Comparison of ENCODE assay signal across 9 cellular contexts in genomic region chr10:132306951-132307751, GRCh38. TPM values are rescaled to one million over a fixed set of nuclear protein-coding genes. Genes with fewer than 3 reads are reported as not detected.
DNase-seq lines count a peak whose midpoint lies in the region; ATAC-seq, FAIRE-seq and TF ChIP-seq lines count a peak whose summit lies in the region.
"Had no signal": no experiment of that assay in that cellular context is flagged by ENCODE, and none has a peak within 500 bp of the region (broad histone marks: within the 10 kb centered on the region; RNA-seq: fewer than 3 reads in every experiment).

No MANE protein-coding gene starts in this region.

- H4K20me1 ChIP-seq in smooth muscle cell (ENCODE audit: low read depth), result peaks cover 4% of the 10 kb centered on the region

- intact Hi-C loops in ascending aorta (cut with DNase I), result loop anchor here (2.0 to 10.0 kb wide), 7 partner anchors 45 to 1068 kb away; partner anchors contain the start of genes BNIP3, ECHS1, PAOX and TUBGCP2

- no peak for FAIRE-seq in D721Med (lab: Jason Lieb, UNC)

- H3K36me3 ChIP-seq in ascending aorta (no peaks in the 10 kb centered on the region), smooth muscle cell (ENCODE audit: low read depth) (no peaks in the 10 kb centered on the region)

- H3K79me2 ChIP-seq in smooth muscle cell (ENCODE audit: low read depth), result no peaks in the 10 kb centered on the region

- H3K4me3 ChIP-seq in ascending aorta (peak overlapping the region; percentile 70 to 97), iPS-18c (ENCODE audit: insufficient read depth, low read depth, low read length) (peak overlapping the region; percentile 52), smooth muscle cell (peak overlapping the region; percentile 87)

- H3K27me3 ChIP-seq in ascending aorta, result no peaks in the 10 kb centered on the region
- H3K27me3 ChIP-seq in smooth muscle cell (ENCODE audit: low read depth), result peaks cover 25% of the 10 kb centered on the region

- H3F3A ChIP-seq in smooth muscle cell (ENCODE audit: low read depth), result no peaks in the 10 kb centered on the region

- TF ChIP-seq CTCF in RWPE1 (conservative IDR thresholded peaks at IDR 0.05; ENCODE audit: low read depth) (no peak), ascending aorta (IDR thresholded peaks at IDR 0.05) (no peak), smooth muscle cell (IDR thresholded peaks at IDR 0.05; ENCODE audit: borderline replicate concordance, insufficient read depth, poor library complexity, severe bottlenecking) (no peak), D721Med (IDR thresholded peaks at IDR 0.05; ENCODE audit: insufficient read depth, missing control alignments) (no peak)

- H3K4me1 ChIP-seq in ascending aorta (peaks cover 6 to 8% of the 10 kb centered on the region in 2 donors), smooth muscle cell (ENCODE audit: low read depth) (peaks cover 7% of the 10 kb centered on the region)

- peak; percentile 21 for ATAC-seq in HG02973 (IDR thresholded peaks at IDR 0.05; ENCODE audit: unreplicated experiment)

- peak overlapping the region; percentile 91 for H3K4me2 ChIP-seq in smooth muscle cell

- 8% methylated on average over 91 of the region's 94 CpGs for WGBS in smooth muscle cell (ENCODE audit: low lambda C conversion rate)

- no peak overlapping the region for H3K9ac ChIP-seq in smooth muscle cell (ENCODE audit: low read depth)

- H3K27ac ChIP-seq in RWPE1 (peak overlapping the region; percentile 78; the same call in 1 of the 2 replicates), ascending aorta (no peak overlapping the region), smooth muscle cell (ENCODE audit: low read depth) (no peak overlapping the region)
- H3K27ac ChIP-seq: 22Rv1 had no signal

- peak overlapping the region; percentile 37 for H2AFZ ChIP-seq in smooth muscle cell (ENCODE audit: low read depth)

- no peaks in the 10 kb centered on the region for H3K9me3 ChIP-seq in ascending aorta
- H3K9me3 ChIP-seq in iPS-18c (ENCODE audit: control insufficient read depth, insufficient read depth, low read length), result peaks cover 5% of the 10 kb centered on the region
- no peaks in the 10 kb centered on the region for H3K9me3 ChIP-seq in smooth muscle cell (replicated peaks; ENCODE audit: low read depth)

- CTCF ChIA-PET in RWPE1 (lab: Yijun Ruan, JAX), result interaction anchor here (0.9 kb wide), 1 partner anchor 9 kb away, joined by 3 read pairs; no protein-coding TSS in a partner anchor

- POLR2A ChIA-PET in RWPE1 (lab: Yijun Ruan, JAX; ENCODE audit: low non-redundant PET), result no interaction called here

- peak; percentile 58 for DNase-seq in DMS 273 (lab: John Stamatoyannopoulos, UW; ENCODE audit: unreplicated experiment)
- DNase-seq in DMS 273 treated with DMSO at 0.1 percent for 48 hours (lab: John Stamatoyannopoulos, UW), result no peak
- DNase-seq in RWPE1 (ENCODE audit: low spot score), result peak; percentile 29
- DNase-seq in ascending aorta (ENCODE audit: low spot score in 2 of 2), result peak in 1 of 2 donors; percentile 70
- DNase-seq in smooth muscle cell (lab: John Stamatoyannopoulos, UW; ENCODE audit: unreplicated experiment), result no peak
- DNase-seq in D721Med (ENCODE audit: insufficient read length, low spot score), result no peak

RNA-seq across cellular contexts. Expression of gene STK32C, which starts 0.6 kb away (rescaled TPM):
- total RNA-seq in ascending aorta (16.2 TPM), smooth muscle cell (1.4 and 2.3 TPM in 2 replicates)
- polyA plus RNA-seq in smooth muscle cell, result 9.2 and 13.2 TPM in 2 replicates

RNA-seq across cellular contexts. Expression of gene LRRC27, which starts 24.8 kb away (rescaled TPM):
- 2.0 TPM for total RNA-seq in ascending aorta
- 6.3 and 7.6 TPM in 2 replicates for total RNA-seq in smooth muscle cell
- 11.5 and 12.8 TPM in 2 replicates for polyA plus RNA-seq in smooth muscle cell

Comparison
In these comparisons a context has a peak if more than half of its experiments do, and no peak if none do; other contexts are left out.
1. DNase-seq: peak in DMS 273 (single experiment) and RWPE1 (single experiment); none in DMS 273 treated with DMSO at 0.1 percent for 48 hours (single experiment), smooth muscle cell (single experiment) and D721Med (single experiment).
2. Peak in every context shown above with its lines, with median percentiles within 50 percentile points of each other: H3K4me3 ChIP-seq.